Comparison of ENCODE assay signal across 25 cellular contexts in genomic region chr13:19345916-19346422, GRCh38.
"Had no signal": no experiment of that assay in that cellular context is flagged by ENCODE, and none has a peak within 500 bp of the region (broad histone marks: within the 10 kb centered on the region; RNA-seq: fewer than 3 reads in every experiment).

No MANE protein-coding gene starts in this region.

- H3K36me3 Mint-ChIP-seq: stimulated activated memory B cell treated with anti-CD40 and anti-IgM and Interleukin-4, amounts not matched to agents 10 μg/mL and 1 μg/mL and 100 μg/mL, for 72 hours had no signal

- DNase-seq: effector CD4-positive, alpha-beta T cell; endodermal cell; erythroblast; foreskin keratinocyte; head of caudate nucleus; kidney glomerular epithelial cell; mammary epithelial cell; naive thymus-derived CD4-positive, alpha-beta T cell; nephron progenitor cell; psoas muscle; retina; right lobe of liver; stimulated activated CD4-positive, alpha-beta T cell treated with anti-CD3 and anti-CD28 coated beads, Interleukin-1b, Interleukin-23, amount 100 ng/mL, for 48 hours; stimulated activated CD4-positive, alpha-beta T cell treated with anti-CD3 and anti-CD28 coated beads, Interleukin-4, amount 100 ng/mL, for 24 hours; stomach; substantia nigra; transverse colon; uterus had no signal

- H3K4me2 ChIP-seq: hepatocyte had no signal

- H3K9me3 ChIP-seq: neutrophil, psoas muscle, right lobe of liver, thoracic aorta, uterus had no signal

- H3K27me3 ChIP-seq: foreskin keratinocyte, hepatocyte, right lobe of liver, transverse colon, uterus had no signal

- H3K79me2 ChIP-seq: hepatocyte had no signal

- H3K27ac ChIP-seq: coronary artery, foreskin keratinocyte, hepatocyte, neutrophil, psoas muscle, right lobe of liver, stomach, thoracic aorta, transverse colon, uterus had no signal

- H3K4me1 ChIP-seq: foreskin keratinocyte, psoas muscle, right lobe of liver, stomach, transverse colon, uterus had no signal

- H3K4me3 Mint-ChIP-seq: endodermal cell, nephron progenitor cell had no signal

- H2AFZ ChIP-seq: hepatocyte had no signal

- ATAC-seq: foreskin keratinocyte; left lobe of liver; naive thymus-derived CD4-positive, alpha-beta T cell; psoas muscle had no signal

- FAIRE-seq: endothelial cell of umbilical vein had no signal

- H3K27ac Mint-ChIP-seq: endodermal cell; naive thymus-derived CD4-positive, alpha-beta T cell; nephron progenitor cell had no signal

- H3K4me1 Mint-ChIP-seq: endodermal cell, nephron progenitor cell had no signal

- H3K4me3 ChIP-seq: coronary artery, hepatocyte, psoas muscle, right lobe of liver, stomach, thoracic aorta, transverse colon, uterus had no signal

- H3K36me3 ChIP-seq: neutrophil, right lobe of liver, stomach, thoracic aorta, transverse colon, uterus had no signal
